Comparison of ENCODE assay signal across 8 cellular contexts in genomic region chr1:1777510-1777909, GRCh38. TPM values are rescaled to one million over a fixed set of nuclear protein-coding genes. Genes with fewer than 3 reads are reported as not detected.
DNase-seq lines count a peak whose midpoint lies in the region; ATAC-seq, FAIRE-seq and TF ChIP-seq lines count a peak whose summit lies in the region.

No MANE protein-coding gene starts in this region.

- TF ChIP-seq CTCF in C4-2B (conservative IDR thresholded peaks at IDR 0.05) (no peak), MCF 10A (IDR thresholded peaks at IDR 0.05; ENCODE audit: unreplicated experiment) (no peak), HepG2 (CRISPR knock-in tag; IDR thresholded peaks at IDR 0.05) (no peak), transverse colon (IDR thresholded peaks at IDR 0.05) (no peak)

- CTCF ChIA-PET in MCF 10A (lab: Yijun Ruan, JAX) (interaction anchor here (0.6 to 3.4 kb wide), 7 partner anchors 11 to 442 kb away, joined by 3 to 35 read pairs (median 4); no protein-coding TSS in a partner anchor), HepG2 (lab: Yijun Ruan, JAX; ENCODE audit: low intra/inter-chr PET ratio, low total read pairs) (no interaction called here)

- H3K4me1 ChIP-seq in HepG2 (ENCODE audit: insufficient read depth, low read length) (peaks cover 65% of the 10 kb centered on the region), transverse colon (peaks cover 50 to 72% (median 69%) of the 10 kb centered on the region in 4 donors)

- peak overlapping the region; percentile 93 for H3K4me2 ChIP-seq in HepG2 (ENCODE audit: low read depth, low read length)

- H3K9me3 Mint-ChIP-seq in MCF 10A (ENCODE audit: unreplicated experiment) = no peaks in the 10 kb centered on the region

- H3K79me2 ChIP-seq in HepG2 (ENCODE audit: insufficient read depth, low read length) = peaks cover 46% of the 10 kb centered on the region

- H3K9ac ChIP-seq in HepG2 (ENCODE audit: insufficient read depth, low read depth, low read length) = peak overlapping the region; percentile 96

- H3K27me3 ChIP-seq in HepG2 (ENCODE audit: control insufficient read depth in 1 of 2, insufficient read depth in 2 of 2, low read length in 2 of 2) (no peaks in the 10 kb centered on the region), transverse colon (no peaks in the 10 kb centered on the region)

- H4K20me1 ChIP-seq in HepG2 (ENCODE audit: insufficient read depth, low read length) = peaks cover 7% of the 10 kb centered on the region

- ATAC-seq in HepG2 (no peak), HG02763 (IDR thresholded peaks at IDR 0.05; ENCODE audit: unreplicated experiment) (no peak)

- POLR2A ChIA-PET in MCF 10A (lab: Yijun Ruan, JAX) (interaction anchor here (0.8 to 5.2 kb wide), 8 partner anchors 9 to 130 kb away, joined by 3 to 54 read pairs (median 4); partner anchors contain the start of gene CDK11A), HepG2 (lab: Yijun Ruan, JAX) (interaction anchor here (1.2 to 1.9 kb wide), 3 partner anchors 9 to 142 kb away, joined by 3 to 19 read pairs (median 4); no protein-coding TSS in a partner anchor)

- H3K4me3 ChIP-seq in HepG2 (replicated peaks in 1 of 3; ENCODE audit: insufficient read depth in 1 of 3, low read depth in 2 of 3, low read length in 3 of 3) = peak overlapping the region; percentile 57 to 95 (median 92)
- peak overlapping the region; percentile 60 to 97 (median 66) for H3K4me3 ChIP-seq in transverse colon

- intact Hi-C loops in MCF 10A (cut with micrococcal nuclease) (loop anchor here (5.0 kb wide), 1 partner anchor 115 kb away; the partner anchor contains the start of gene GNB1), HepG2 (cut with micrococcal nuclease; ENCODE audit: unreplicated experiment) (loop anchor here (5.0 kb wide), 1 partner anchor 130 kb away; no protein-coding TSS in a partner anchor), transverse colon (cut with DNase I; ENCODE audit: low total_unique reads) (no loop called here)

- in situ Hi-C loops in HepG2 (cut with HindIII; ENCODE audit: extremely low pct_ligation_motif_present, low pct_unique_long_range_greater_than_20kb) (no loop called here), transverse colon (cut with MboI; ENCODE audit: low pct_ligation_motif_present in 1 of 4, low pct_unique_long_range_greater_than_20kb in 1 of 4, low sequenced_read_pairs in 3 of 4) (no loop called here)

- peaks cover 36% of the 10 kb centered on the region for H3K4me1 Mint-ChIP-seq in MCF 10A (ENCODE audit: insufficient read depth, unreplicated experiment)

- WGBS in HepG2 (ENCODE audit: low lambda C conversion rate) = 2% methylated on average over 8 of the region's 8 CpGs
- 1 to 8% methylated on average over 4 to 8 of the region's 8 CpGs for WGBS in transverse colon (ENCODE audit: low coverage in 1 of 2), 2 donors

- peak overlapping the region; percentile 82 for H3K4me3 Mint-ChIP-seq in MCF 10A (ENCODE audit: unreplicated experiment)

- no peaks in the 10 kb centered on the region for H3K9me3 ChIP-seq in HepG2 (ENCODE audit: low read length)
- H3K9me3 ChIP-seq in transverse colon = no peaks in the 10 kb centered on the region

- no peak for TF ChIP-seq RAD21 in HepG2 (CRISPR knock-in tag; IDR thresholded peaks at IDR 0.05)

- peak overlapping the region; percentile 97 for H3K27ac ChIP-seq in C4-2B
- H3K27ac ChIP-seq in HepG2 (ENCODE audit: extremely low read length, insufficient read depth, low read length) = peak overlapping the region; percentile 84
- H3K27ac ChIP-seq in transverse colon = peak overlapping the region; percentile 91 to 97 (median 96)

- no TSS peak for BruUV-seq in MCF 10A (replicated peaks; lab: Mats Ljungman, UMichigan)
- BruUV-seq in HepG2 (replicated peaks; lab: Mats Ljungman, UMichigan) = no TSS peak

- no peak for TF ChIP-seq EP300 in HepG2 (IDR thresholded peaks at IDR 0.05; ENCODE audit: low read depth in 2 of 2, low read length in 2 of 2)
- TF ChIP-seq EP300 in HepG2 (CRISPR knock-in tag; IDR thresholded peaks at IDR 0.05; ENCODE audit: borderline replicate concordance) = no peak
- TF ChIP-seq EP300 in transverse colon (IDR thresholded peaks at IDR 0.05; ENCODE audit: low read depth) = no peak

- H3K36me3 ChIP-seq in HepG2 (replicated peaks in 1 of 2; ENCODE audit: control insufficient read depth in 1 of 2, insufficient read depth in 2 of 2, low read length in 2 of 2) (peaks cover 0 to 2% of the 10 kb centered on the region in 2 experiments; a peak in 3 of 5 replicates), transverse colon (peaks cover 0 to 4% (median 1%) of the 10 kb centered on the region in 4 donors)

- DNase-seq in KG1 (lab: John Stamatoyannopoulos, UW) (peak; percentile 9), MCF 10A (ENCODE audit: unreplicated experiment) (peak; percentile 61), HepG2 (ENCODE audit: low spot score) (no peak), transverse colon (no peak), HPDE6-E6E7 (ENCODE audit: extremely low spot score) (no peak), amygdala (lab: John Stamatoyannopoulos, UW) (no peak)

- TF ChIP-seq POLR2A in HepG2 (IDR thresholded peaks at IDR 0.05; ENCODE audit: insufficient read depth in 1 of 2, low read depth in 2 of 2, low read length in 2 of 2) (no peak), transverse colon (IDR thresholded peaks at IDR 0.05) (no peak)

- FAIRE-seq in HepG2 (lab: Jason Lieb, UNC) = no peak

- H3K27me3 Mint-ChIP-seq in MCF 10A (ENCODE audit: insufficient read depth, unreplicated experiment) = no peaks in the 10 kb centered on the region

- no peak overlapping the region for H2AFZ ChIP-seq in HepG2 (ENCODE audit: low read length)

- H3K27ac Mint-ChIP-seq in MCF 10A (ENCODE audit: low read depth, unreplicated experiment) = peak overlapping the region; percentile 68

- H3K36me3 Mint-ChIP-seq in MCF 10A (ENCODE audit: insufficient read depth, unreplicated experiment) = peaks cover 29% of the 10 kb centered on the region

RNA-seq across cellular contexts. Expression of gene NADK, which starts 0.8 kb away (rescaled TPM):
- total RNA-seq in MCF 10A (2022) (106 and 107 TPM in 2 replicates), HepG2 (2016; rRNA removed; fragmentation: Illumina TruSeq; extraction: Trizol) (47.6 and 60.1 TPM in 2 replicates), transverse colon (100 to 1,000 TPM; 129 to 191 (median 152) TPM)
- 29.8 and 30.8 TPM in 2 replicates for total RNA-seq in HepG2 (2016; cell fraction: cytosol; rRNA removed; fragmentation: Illumina TruSeq; extraction: Trizol; ENCODE audit: low read depth)
- 38.7 and 62.4 TPM in 2 replicates for total RNA-seq in HepG2 (2016; cell fraction: insoluble cytoplasmic fraction; rRNA removed; fragmentation: Illumina TruSeq; extraction: Trizol)
- total RNA-seq in HepG2 (2016; cell fraction: membrane; rRNA removed; fragmentation: Illumina TruSeq; extraction: Trizol) = 61.8 and 69.8 TPM in 2 replicates
- total RNA-seq in HepG2 (2016; cell fraction: nucleus; rRNA removed; fragmentation: Illumina TruSeq; extraction: Trizol) = 56.0 and 58.2 TPM in 2 replicates
- 56.6 and 74.9 TPM in 2 replicates for polyA plus RNA-seq in HepG2 (2011; rRNA removed)
- 44.7 and 49.3 TPM in 2 replicates for polyA plus RNA-seq in HepG2 (2011; cell fraction: cytosol; rRNA removed)
- 195 and 220 TPM in 2 replicates for polyA plus RNA-seq in HepG2 (2011; cell fraction: nucleus; rRNA removed)
- polyA plus RNA-seq in HepG2 (2012) = 34.7 and 51.8 TPM in 2 replicates
- 30.4 and 32.6 TPM in 2 replicates for polyA plus RNA-seq in HepG2 (2016; cell fraction: cytosol; fragmentation: Illumina TruSeq; extraction: Trizol; ENCODE audit: low read depth)
- polyA plus RNA-seq in HepG2 (2016; cell fraction: insoluble cytoplasmic fraction; fragmentation: Illumina TruSeq; extraction: Trizol; ENCODE audit: low read depth) = 44.6 and 56.1 TPM in 2 replicates
- 62.4 and 63.0 TPM in 2 replicates for polyA plus RNA-seq in HepG2 (2016; cell fraction: membrane; fragmentation: Illumina TruSeq; extraction: Trizol; ENCODE audit: low read depth)
- polyA plus RNA-seq in HepG2 (2016; cell fraction: nucleus; fragmentation: Illumina TruSeq; extraction: Trizol; ENCODE audit: insufficient read depth, low read depth) = 149 and 161 TPM in 2 replicates
- polyA minus RNA-seq in HepG2 (2011; rRNA and poly(A)+ RNA removed; ENCODE audit: low replicate concordance) = 59.5 and 61.8 TPM in 2 replicates
- 27.9 and 28.0 TPM in 2 replicates for polyA minus RNA-seq in HepG2 (2011; cell fraction: cytosol; rRNA and poly(A)+ RNA removed)
- 37.6 and 42.4 TPM in 2 replicates for polyA minus RNA-seq in HepG2 (2011; cell fraction: nucleus; rRNA and poly(A)+ RNA removed)

RNA-seq across cellular contexts. Expression of gene CDK11A, which starts 53.4 kb away (rescaled TPM):
- 43.8 and 54.0 TPM in 2 replicates for total RNA-seq in MCF 10A (2022)
- total RNA-seq in HepG2 (2016; rRNA removed; fragmentation: Illumina TruSeq; extraction: Trizol) = 4.7 and 17.9 TPM in 2 replicates
- total RNA-seq in HepG2 (2016; cell fraction: cytosol; rRNA removed; fragmentation: Illumina TruSeq; extraction: Trizol; ENCODE audit: low read depth) = 26.1 and 31.2 TPM in 2 replicates
- 4.9 and 21.2 TPM in 2 replicates for total RNA-seq in HepG2 (2016; cell fraction: insoluble cytoplasmic fraction; rRNA removed; fragmentation: Illumina TruSeq; extraction: Trizol)
- 6.7 TPM in 2 replicates for total RNA-seq in HepG2 (2016; cell fraction: membrane; rRNA removed; fragmentation: Illumina TruSeq; extraction: Trizol)
- total RNA-seq in HepG2 (2016; cell fraction: nucleus; rRNA removed; fragmentation: Illumina TruSeq; extraction: Trizol) = 29.5 and 30.0 TPM in 2 replicates
- polyA plus RNA-seq in HepG2 (2011; rRNA removed) = 11.2 and 14.2 TPM in 2 replicates
- polyA plus RNA-seq in HepG2 (2011; cell fraction: cytosol; rRNA removed) = 2.1 and 5.1 TPM in 2 replicates
- 158 and 182 TPM in 2 replicates for polyA plus RNA-seq in HepG2 (2011; cell fraction: nucleus; rRNA removed)
- 22.5 and 32.0 TPM in 2 replicates for polyA plus RNA-seq in HepG2 (2012)
- 3.1 and 4.1 TPM in 2 replicates for polyA plus RNA-seq in HepG2 (2016; cell fraction: cytosol; fragmentation: Illumina TruSeq; extraction: Trizol; ENCODE audit: low read depth)
- polyA plus RNA-seq in HepG2 (2016; cell fraction: insoluble cytoplasmic fraction; fragmentation: Illumina TruSeq; extraction: Trizol; ENCODE audit: low read depth) = 7.1 and 9.9 TPM in 2 replicates
- polyA plus RNA-seq in HepG2 (2016; cell fraction: membrane; fragmentation: Illumina TruSeq; extraction: Trizol; ENCODE audit: low read depth) = 3.9 and 4.2 TPM in 2 replicates
- polyA plus RNA-seq in HepG2 (2016; cell fraction: nucleus; fragmentation: Illumina TruSeq; extraction: Trizol; ENCODE audit: insufficient read depth, low read depth) = 134 and 148 TPM in 2 replicates
- polyA minus RNA-seq in HepG2 (2011; rRNA and poly(A)+ RNA removed; ENCODE audit: low replicate concordance) = 8.3 and 9.0 TPM in 2 replicates
- 64.2 and 65.9 TPM in 2 replicates for polyA minus RNA-seq in HepG2 (2011; cell fraction: cytosol; rRNA and poly(A)+ RNA removed)
- 24.2 and 24.7 TPM in 2 replicates for polyA minus RNA-seq in HepG2 (2011; cell fraction: nucleus; rRNA and poly(A)+ RNA removed)
- total RNA-seq in transverse colon = 100 to 1,000 TPM in 2 of 4 donors, 10 to 100 TPM in 2; 52.9 to 250 (median 161) TPM

Comparison
In these comparisons a context has a peak if more than half of its experiments do, and no peak if none do; other contexts are left out.
1. DNase-seq: peak in KG1 (single experiment) and MCF 10A (single experiment); none in HepG2 (single experiment), transverse colon (single experiment), HPDE6-E6E7 (single experiment) and amygdala (0 of 56).
2. Peak in every context shown above with its lines, with median percentiles within 50 percentile points of each other: H3K27ac ChIP-seq.